In the genomic region with DNA sequence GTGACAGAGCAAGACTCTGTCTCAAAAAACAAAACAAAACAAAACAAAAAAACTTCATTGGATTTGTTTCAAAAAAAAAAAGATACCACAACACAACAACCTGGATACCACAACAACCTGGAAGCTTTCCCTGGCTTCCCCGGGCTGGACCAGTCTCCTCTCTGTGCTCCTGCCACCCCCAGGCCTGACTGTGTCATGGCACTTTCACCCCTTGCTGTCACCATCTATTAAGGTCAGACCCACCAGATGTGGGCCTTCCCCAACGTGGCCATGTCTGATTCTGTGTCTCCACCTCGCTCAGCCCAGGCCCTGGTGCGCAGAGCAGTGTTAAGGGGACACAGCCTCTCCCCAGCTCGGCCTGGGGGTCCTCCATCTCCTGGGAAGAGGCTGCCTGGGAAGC, we compare ENCODE assay signal across 15 cellular contexts. TPM values are rescaled to one million over a fixed set of nuclear protein-coding genes. Genes with fewer than 3 reads are reported as not detected.
DNase-seq lines count a peak whose midpoint lies in the region; ATAC-seq and TF ChIP-seq lines count a peak whose summit lies in the region.
"Had no signal": no experiment of that assay in that cellular context is flagged by ENCODE, and none has a peak within 500 bp of the region (broad histone marks: within the 10 kb centered on the region; RNA-seq: fewer than 3 reads in every experiment).

No MANE protein-coding gene starts in this region.

- intact Hi-C loops in activated CD8-positive, alpha-beta T cell treated with anti-CD3 and anti-CD28 coated beads for 36 hours (cut with micrococcal nuclease), result no loop called here

- no peaks in the 10 kb centered on the region for H3K9me3 Mint-ChIP-seq in activated CD8-positive, alpha-beta T cell treated with anti-CD3 and anti-CD28 coated beads for 36 hours
- H3K9me3 Mint-ChIP-seq in activated CD8-positive, alpha-beta T cell treated with anti-CD3 and anti-CD28 coated beads, Interleukin-2, amount 10 ng/mL, durations not matched to agents 7 days and 5 days (ENCODE audit: insufficient read depth), result no peaks in the 10 kb centered on the region
- H3K9me3 Mint-ChIP-seq in endothelial cell (ENCODE audit: unreplicated experiment) (no peaks in the 10 kb centered on the region), progenitor cell of endocrine pancreas (ENCODE audit: low read depth) (no peaks in the 10 kb centered on the region)

- H4K20me1 ChIP-seq in MM.1S (ENCODE audit: insufficient read depth, low read length), result no peaks in the 10 kb centered on the region

- no peak overlapping the region for H3K27ac ChIP-seq in MM.1S (ENCODE audit: low read length)
- H3K27ac ChIP-seq: body of pancreas, esophagus muscularis mucosa, prostate gland, testis had no signal

- POLR2A ChIA-PET in activated CD8-positive, alpha-beta T cell treated with anti-CD3 and anti-CD28 coated beads for 36 hours (lab: Charles Lee), result no interaction called here
- POLR2A ChIA-PET in activated CD8-positive, alpha-beta T cell treated with anti-CD3 and anti-CD28 coated beads, Interleukin-2, amount 10 ng/mL, durations not matched to agents 7 days and 5 days (lab: Charles Lee), result no interaction called here

- no peaks in the 10 kb centered on the region for H3K27me3 ChIP-seq in MM.1S (replicated peaks; ENCODE audit: insufficient read depth, low read length)
- H3K27me3 ChIP-seq: body of pancreas, esophagus muscularis mucosa, testis had no signal

- CTCF ChIA-PET in activated CD8-positive, alpha-beta T cell treated with anti-CD3 and anti-CD28 coated beads for 36 hours (lab: Charles Lee), result no interaction called here
- CTCF ChIA-PET in activated CD8-positive, alpha-beta T cell treated with anti-CD3 and anti-CD28 coated beads, Interleukin-2, amount 10 ng/mL, durations not matched to agents 7 days and 5 days (lab: Charles Lee), result no interaction called here

- H3K4me3 Mint-ChIP-seq in activated CD8-positive, alpha-beta T cell treated with anti-CD3 and anti-CD28 coated beads for 36 hours, result no peak overlapping the region
- no peak overlapping the region for H3K4me3 Mint-ChIP-seq in activated CD8-positive, alpha-beta T cell treated with anti-CD3 and anti-CD28 coated beads, Interleukin-2, amount 10 ng/mL, durations not matched to agents 7 days and 5 days
- no peak overlapping the region for H3K4me3 Mint-ChIP-seq in endothelial cell (ENCODE audit: unreplicated experiment)
- H3K4me3 Mint-ChIP-seq in progenitor cell of endocrine pancreas (ENCODE audit: low read depth), result no peak overlapping the region
- H3K4me3 Mint-ChIP-seq: T-helper 17 cell had no signal

- TF ChIP-seq CTCF in activated CD8-positive, alpha-beta T cell treated with anti-CD3 and anti-CD28 coated beads for 36 hours (IDR thresholded peaks at IDR 0.05), result peak; percentile 18
- TF ChIP-seq CTCF in MM.1S (IDR thresholded peaks at IDR 0.05; ENCODE audit: low read length) (peak; percentile 26), endothelial cell (IDR thresholded peaks at IDR 0.05; ENCODE audit: unreplicated experiment) (peak; percentile 21), progenitor cell of endocrine pancreas (IDR thresholded peaks at IDR 0.05; ENCODE audit: unreplicated experiment) (peak; percentile 29)

- no peaks in the 10 kb centered on the region for H3K9me3 ChIP-seq in MM.1S (replicated peaks; ENCODE audit: insufficient read depth, low read length)
- H3K9me3 ChIP-seq: body of pancreas, esophagus muscularis mucosa, prostate gland, testis had no signal

- no peaks in the 10 kb centered on the region for H3K27me3 Mint-ChIP-seq in activated CD8-positive, alpha-beta T cell treated with anti-CD3 and anti-CD28 coated beads for 36 hours
- peaks cover under 1% of the 10 kb centered on the region for H3K27me3 Mint-ChIP-seq in activated CD8-positive, alpha-beta T cell treated with anti-CD3 and anti-CD28 coated beads, Interleukin-2, amount 10 ng/mL, durations not matched to agents 7 days and 5 days (ENCODE audit: low read depth)
- H3K27me3 Mint-ChIP-seq in endothelial cell (ENCODE audit: unreplicated experiment) (peaks cover 4% of the 10 kb centered on the region), progenitor cell of endocrine pancreas (peaks cover 2% of the 10 kb centered on the region)

- no peak overlapping the region for H3K4me3 ChIP-seq in MM.1S (ENCODE audit: low read length)
- H3K4me3 ChIP-seq: body of pancreas, esophagus muscularis mucosa, prostate gland, testis had no signal

- no peaks in the 10 kb centered on the region for H3K79me2 ChIP-seq in MM.1S (ENCODE audit: low read length)

- no peaks in the 10 kb centered on the region for H3K36me3 Mint-ChIP-seq in activated CD8-positive, alpha-beta T cell treated with anti-CD3 and anti-CD28 coated beads for 36 hours (ENCODE audit: low read depth)
- no peaks in the 10 kb centered on the region for H3K36me3 Mint-ChIP-seq in activated CD8-positive, alpha-beta T cell treated with anti-CD3 and anti-CD28 coated beads, Interleukin-2, amount 10 ng/mL, durations not matched to agents 7 days and 5 days (ENCODE audit: low read depth)
- H3K36me3 Mint-ChIP-seq in endothelial cell (ENCODE audit: low read depth, unreplicated experiment) (no peaks in the 10 kb centered on the region), progenitor cell of endocrine pancreas (ENCODE audit: insufficient read depth) (no peaks in the 10 kb centered on the region)

- no peaks in the 10 kb centered on the region for H3K9me2 ChIP-seq in MM.1S (replicated peaks; ENCODE audit: insufficient read depth, low read length)

- H3K9ac ChIP-seq in MM.1S (ENCODE audit: low read length), result no peak overlapping the region

- no peaks in the 10 kb centered on the region for H3K36me3 ChIP-seq in MM.1S (replicated peaks; ENCODE audit: insufficient read depth, low read length)
- H3K36me3 ChIP-seq: esophagus muscularis mucosa, prostate gland had no signal

- peak; percentile 64 for ATAC-seq in activated CD8-positive, alpha-beta T cell treated with anti-CD3 and anti-CD28 coated beads for 36 hours
- no peak for ATAC-seq in activated CD8-positive, alpha-beta T cell treated with anti-CD3 and anti-CD28 coated beads, Interleukin-2, amount 10 ng/mL, durations not matched to agents 7 days and 5 days
- no peak for ATAC-seq in GM21423 (IDR thresholded peaks at IDR 0.05; ENCODE audit: unreplicated experiment)
- ATAC-seq in HG02970 (IDR thresholded peaks at IDR 0.05; ENCODE audit: low FRiP score, unreplicated experiment), result no peak
- ATAC-seq: body of pancreas, T-helper 17 cell had no signal

- H3K27ac Mint-ChIP-seq in activated CD8-positive, alpha-beta T cell treated with anti-CD3 and anti-CD28 coated beads for 36 hours, result no peak overlapping the region
- no peak overlapping the region for H3K27ac Mint-ChIP-seq in activated CD8-positive, alpha-beta T cell treated with anti-CD3 and anti-CD28 coated beads, Interleukin-2, amount 10 ng/mL, durations not matched to agents 7 days and 5 days
- no peak overlapping the region for H3K27ac Mint-ChIP-seq in endothelial cell (ENCODE audit: unreplicated experiment)
- no peak overlapping the region for H3K27ac Mint-ChIP-seq in progenitor cell of endocrine pancreas
- H3K27ac Mint-ChIP-seq: T-helper 17 cell had no signal

- H3K4me1 Mint-ChIP-seq in activated CD8-positive, alpha-beta T cell treated with anti-CD3 and anti-CD28 coated beads for 36 hours (ENCODE audit: low read depth), result no peaks in the 10 kb centered on the region
- H3K4me1 Mint-ChIP-seq in activated CD8-positive, alpha-beta T cell treated with anti-CD3 and anti-CD28 coated beads, Interleukin-2, amount 10 ng/mL, durations not matched to agents 7 days and 5 days (ENCODE audit: low read depth), result no peaks in the 10 kb centered on the region
- H3K4me1 Mint-ChIP-seq in endothelial cell (ENCODE audit: unreplicated experiment), result no peaks in the 10 kb centered on the region
- peaks cover 6% of the 10 kb centered on the region for H3K4me1 Mint-ChIP-seq in progenitor cell of endocrine pancreas (ENCODE audit: low read depth)

- no peak overlapping the region for H3K4me2 ChIP-seq in MM.1S (ENCODE audit: low read depth, low read length)

- DNase-seq in activated CD8-positive, alpha-beta T cell treated with anti-CD3 and anti-CD28 coated beads for 36 hours, result no peak
- no peak for DNase-seq in activated CD8-positive, alpha-beta T cell treated with anti-CD3 and anti-CD28 coated beads, Interleukin-2, amount 10 ng/mL, durations not matched to agents 7 days and 5 days
- DNase-seq in MM.1S (no peak), endothelial cell (ENCODE audit: low spot score) (peak; percentile 37), progenitor cell of endocrine pancreas (ENCODE audit: low spot score, unreplicated experiment) (no peak), NCI-H526 treated with DMSO at 0.1 percent for 48 hours (lab: John Stamatoyannopoulos, UW) (no peak)
- DNase-seq: activated T-cell treated with anti-CD3 and anti-CD28 coated beads for 4 hours, NCI-H510A treated with DMSO at 0.1 percent for 48 hours, T-helper 17 cell, testis had no signal

- no peak overlapping the region for H2AFZ ChIP-seq in MM.1S (ENCODE audit: low read length)

- no peaks in the 10 kb centered on the region for H3F3A ChIP-seq in MM.1S (ENCODE audit: insufficient read depth, low read length)

- H3K4me1 ChIP-seq in MM.1S (ENCODE audit: low read length), result no peaks in the 10 kb centered on the region
- H3K4me1 ChIP-seq: body of pancreas, esophagus muscularis mucosa, prostate gland, testis had no signal

RNA-seq across cellular contexts. Expression of gene ACOT11, which starts 28.3 kb away (rescaled TPM):
- 1 to 10 TPM; 1.1 to 1.2 TPM for total RNA-seq in activated CD8-positive, alpha-beta T cell treated with anti-CD3 and anti-CD28 coated beads for 36 hours
- total RNA-seq in activated CD8-positive, alpha-beta T cell treated with anti-CD3 and anti-CD28 coated beads, Interleukin-2, amount 10 ng/mL, durations not matched to agents 7 days and 5 days, result 1 to 10 TPM; 1.3 to 1.6 TPM
- total RNA-seq in endothelial cell (ENCODE audit: unreplicated experiment), result 35.6 TPM
- total RNA-seq in progenitor cell of endocrine pancreas, result 1.7 and 2.2 TPM in 2 replicates

Comparison
In these comparisons a context has a peak if more than half of its experiments do, and no peak if none do; other contexts are left out.
1. RNA of gene ACOT11, which starts 28.3 kb away (total RNA-seq): 35.6 TPM in endothelial cell (single experiment); 1.7 to 2.2 TPM in progenitor cell of endocrine pancreas, 1.3 to 1.6 TPM in activated CD8-positive, alpha-beta T cell treated with anti-CD3 and anti-CD28 coated beads, Interleukin-2, amount 10 ng/mL, durations not matched to agents 7 days and 5 days and 1.1 to 1.2 TPM in activated CD8-positive, alpha-beta T cell treated with anti-CD3 and anti-CD28 coated beads for 36 hours; every median in the first group is over 10 times any median in the second.
2. Peak in every context shown above with its lines, with median percentiles within 50 percentile points of each other: CTCF ChIP-seq.